ENCODE assay signal across 1 cellular context in genomic region chr9:77177143-77177893, GRCh38.
A peak's percentile ranks its signal among the peaks of the same experiment; 100 is the strongest.
TF ChIP-seq lines count a peak whose summit lies in the region.

TSS of gene VPS13A (plus strand) at chr9:77177534. CDS start at chr9:77177705, 171 bp downstream.

TF ChIP-seq in K562, 482 proteins besides CTCF, POLR2A, EP300 and RAD21 (continued from another document and continues in another):
- peak; percentile 28; the same call in 1 of the 2 replicates for TF ChIP-seq AFF4 (CRISPR knock-in tag; IDR thresholded peaks at IDR 0.05)
- peak; percentile 75 for TF ChIP-seq SUPT5H (IDR thresholded peaks at IDR 0.05)
- TF ChIP-seq ATF6 (CRISPR knock-in tag; IDR thresholded peaks at IDR 0.05), result 0 out of 2 replicates have a peak, but pooled peaks have one; percentile 43
- TF ChIP-seq FOXJ2 (tag; IDR thresholded peaks at IDR 0.05), result peak; percentile 56
- TF ChIP-seq ZBTB17 (CRISPR knock-in tag; IDR thresholded peaks at IDR 0.05), result no peak
- 0 out of 2 replicates have a peak, but pooled peaks have one; percentile 41 for TF ChIP-seq MXI1 (IDR thresholded peaks at IDR 0.05; ENCODE audit: low read depth, low read length)
- peak; percentile 70 for TF ChIP-seq CXXC5 (CRISPR knock-in tag; IDR thresholded peaks at IDR 0.05)
- TF ChIP-seq HNRNPLL (IDR thresholded peaks at IDR 0.05; ENCODE audit: low read depth, low read length, poor library complexity, severe bottlenecking), result peak; percentile 69
- TF ChIP-seq SAP30 (IDR thresholded peaks at IDR 0.05; ENCODE audit: borderline replicate concordance, insufficient read depth, low read depth, low read length, poor library complexity, severe bottlenecking), result peak; percentile 33
- TF ChIP-seq VEZF1 (CRISPR knock-in tag; IDR thresholded peaks at IDR 0.05), result peak; percentile 79
- TF ChIP-seq EGR1 (conservative IDR thresholded peaks at IDR 0.05), result peak; percentile 68
- TF ChIP-seq HCFC1 (IDR thresholded peaks at IDR 0.05; ENCODE audit: low read depth, low read length), result 0 out of 2 replicates have a peak, but pooled peaks have one; percentile 33
- peak; percentile 36; the same call in 1 of the 2 replicates for TF ChIP-seq KLF1 (tag; IDR thresholded peaks at IDR 0.05)
- TF ChIP-seq GTF2F1 (IDR thresholded peaks at IDR 0.05; ENCODE audit: low read depth, low read length), result no peak
- TF ChIP-seq MCM7 (IDR thresholded peaks at IDR 0.05), result no peak
- no peak for TF ChIP-seq ELK3 (CRISPR knock-in tag; IDR thresholded peaks at IDR 0.05)
- peak; percentile 77 for TF ChIP-seq PRDM10 (IDR thresholded peaks at IDR 0.05; ENCODE audit: partially characterized antibody)
- peak; percentile 51 for TF ChIP-seq TBP (optimal IDR thresholded peaks at IDR 0.05; ENCODE audit: low read depth, low read length)
- TF ChIP-seq HMGN3 (IDR thresholded peaks at IDR 0.05; ENCODE audit: borderline replicate concordance, extremely low read depth, insufficient read length, low read depth, low read length), result peak; percentile 37
- no peak for TF ChIP-seq ARID3A (IDR thresholded peaks at IDR 0.05; ENCODE audit: borderline replicate concordance, low read depth, low read length)
- TF ChIP-seq LARP7 (IDR thresholded peaks at IDR 0.05), result no peak
- 0 out of 2 replicates have a peak, but pooled peaks have one; percentile 15 for TF ChIP-seq SMARCA4 (IDR thresholded peaks at IDR 0.05)
- TF ChIP-seq HDAC2 (IDR thresholded peaks at IDR 0.05), result 0 out of 2 replicates have a peak, but pooled peaks have one; percentile 4
- TF ChIP-seq CREB1 (IDR thresholded peaks at IDR 0.05), result peak; percentile 73; the same call in 1 of the 2 replicates
- peak; percentile 82 for TF ChIP-seq CREB1 (CRISPR knock-in tag; IDR thresholded peaks at IDR 0.05)
- TF ChIP-seq CREM (IDR thresholded peaks at IDR 0.05; ENCODE audit: low read depth), result peak; percentile 76
- TF ChIP-seq ATF1 (CRISPR knock-in tag; IDR thresholded peaks at IDR 0.05), result no peak; the same call in 1 of the 2 replicates
- TF ChIP-seq ATF1 (tag; IDR thresholded peaks at IDR 0.05), result peak; percentile 39
- 0 out of 2 replicates have a peak, but pooled peaks have one; percentile 16 for TF ChIP-seq GMEB1 (CRISPR knock-in tag; IDR thresholded peaks at IDR 0.05)
- no peak for TF ChIP-seq PML (IDR thresholded peaks at IDR 0.05; ENCODE audit: low read length)
- TF ChIP-seq PHF8 (IDR thresholded peaks at IDR 0.05; ENCODE audit: borderline replicate concordance, low read length), result peak; percentile 73; the same call in 1 of the 2 replicates
- TF ChIP-seq KLF13 (tag; IDR thresholded peaks at IDR 0.05; ENCODE audit: borderline replicate concordance, low read depth), result 0 out of 2 replicates have a peak, but pooled peaks have one; percentile 31
- TF ChIP-seq E2F6 (IDR thresholded peaks at IDR 0.05; ENCODE audit: borderline replicate concordance in 1 of 2, extremely low read depth in 1 of 2, insufficient read depth in 1 of 2, insufficient read length in 1 of 2, low read depth in 1 of 2, low read length in 1 of 2, poor library complexity in 1 of 2, severe bottlenecking in 1 of 2), result peak in 1 of 2 experiments; percentile 36
- TF ChIP-seq UBTF (IDR thresholded peaks at IDR 0.05; ENCODE audit: borderline replicate concordance in 1 of 2, low read depth in 2 of 2, low read length in 2 of 2), result peak in 1 of 2 experiments; percentile 45; a peak in 1 of 4 replicates
- peak; percentile 53 for TF ChIP-seq CCNT2 (IDR thresholded peaks at IDR 0.05; ENCODE audit: borderline replicate concordance, extremely low read depth, insufficient read length, low read depth, low read length)
- peak; percentile 47 for TF ChIP-seq TAF1 (IDR thresholded peaks at IDR 0.05; ENCODE audit: control insufficient read depth, extremely low read depth, insufficient read depth, low read length, severe bottlenecking)
- TF ChIP-seq FIP1L1 (IDR thresholded peaks at IDR 0.05; ENCODE audit: low read depth, low read length, poor library complexity, severe bottlenecking), result no peak
- TF ChIP-seq POLR2G (IDR thresholded peaks at IDR 0.05; ENCODE audit: low read depth, low read length), result peak; percentile 82
- TF ChIP-seq RBBP5 (IDR thresholded peaks at IDR 0.05; ENCODE audit: borderline replicate concordance, insufficient read depth, low read length, poor library complexity, severe bottlenecking), result peak; percentile 66
- peak; percentile 66 for TF ChIP-seq RB1 (IDR thresholded peaks at IDR 0.05; ENCODE audit: low read depth)
- peak; percentile 34; the same call in 1 of the 2 replicates for TF ChIP-seq ZBTB7A (IDR thresholded peaks at IDR 0.05; ENCODE audit: borderline replicate concordance, control insufficient read depth, low read depth, low read length)
